9 cellular contexts compared by ENCODE assay signal in genomic region chrX:12984629-12985303, GRCh38. TPM values are rescaled to one million over a fixed set of nuclear protein-coding genes. Genes with fewer than 3 reads are reported as not detected.
DNase-seq lines count a peak whose midpoint lies in the region; ATAC-seq, FAIRE-seq and TF ChIP-seq lines count a peak whose summit lies in the region.
"Had no signal": no experiment of that assay in that cellular context is flagged by ENCODE, and none has a peak within 500 bp of the region (broad histone marks: within the 10 kb centered on the region; RNA-seq: fewer than 3 reads in every experiment).

No MANE protein-coding gene starts in this region.

- no peaks in the 10 kb centered on the region for H3K27me3 Mint-ChIP-seq in astrocyte (ENCODE audit: low read depth, unreplicated experiment)
- no peaks in the 10 kb centered on the region for H3K27me3 Mint-ChIP-seq in progenitor cell of endocrine pancreas

- no peak overlapping the region for H3K4me2 ChIP-seq in OCI-LY1 (ENCODE audit: low read length)
- H3K4me2 ChIP-seq in astrocyte (ENCODE audit: low read length), result peak overlapping the region; percentile 40

- H3K36me3 Mint-ChIP-seq in astrocyte (ENCODE audit: low read depth, unreplicated experiment) (no peaks in the 10 kb centered on the region), progenitor cell of endocrine pancreas (ENCODE audit: insufficient read depth) (peaks cover 3% of the 10 kb centered on the region)

- ATAC-seq in GM18907 (IDR thresholded peaks at IDR 0.05; ENCODE audit: unreplicated experiment) (peak; percentile 77), HG03108 (IDR thresholded peaks at IDR 0.05; ENCODE audit: unreplicated experiment) (peak; percentile 57)

- H3K27ac ChIP-seq in OCI-LY1 (ENCODE audit: low read depth, low read length, poor library complexity, severe bottlenecking) (peak overlapping the region; percentile 32), astrocyte (ENCODE audit: low read depth, low read length) (peak overlapping the region; percentile 63)

- no peaks in the 10 kb centered on the region for H3K79me2 ChIP-seq in OCI-LY1 (ENCODE audit: insufficient read depth, low read length)
- H3K79me2 ChIP-seq in astrocyte (ENCODE audit: insufficient read depth, low read length), result no peaks in the 10 kb centered on the region

- H3K4me3 ChIP-seq in AG10803 (ENCODE audit: low read length), result no peak overlapping the region
- no peak overlapping the region for H3K4me3 ChIP-seq in OCI-LY1 (ENCODE audit: low read depth, low read length, poor library complexity, severe bottlenecking)
- H3K4me3 ChIP-seq in astrocyte (ENCODE audit: insufficient read depth, low read depth, low read length), result no peak overlapping the region
- H3K4me3 ChIP-seq in BE2C (ENCODE audit: low read depth, low read length), result no peak overlapping the region

- H3K4me1 Mint-ChIP-seq in astrocyte (ENCODE audit: low read depth, unreplicated experiment) (peaks cover 25% of the 10 kb centered on the region), progenitor cell of endocrine pancreas (ENCODE audit: low read depth) (peaks cover 17% of the 10 kb centered on the region)

- H3K4me1 ChIP-seq in OCI-LY1 (ENCODE audit: insufficient read depth, low read length, severe bottlenecking) (peaks cover 37% of the 10 kb centered on the region), astrocyte (ENCODE audit: insufficient read depth, low read length) (peaks cover 19% of the 10 kb centered on the region), BE2C (no peaks in the 10 kb centered on the region)

- H4K20me1 ChIP-seq in OCI-LY1 (ENCODE audit: insufficient read depth, low read length), result no peaks in the 10 kb centered on the region
- H4K20me1 ChIP-seq in astrocyte (ENCODE audit: insufficient read depth, low read length), result no peaks in the 10 kb centered on the region

- H3K4me3 Mint-ChIP-seq in astrocyte (ENCODE audit: unreplicated experiment) (no peak overlapping the region), progenitor cell of endocrine pancreas (ENCODE audit: low read depth) (no peak overlapping the region)

- no peak for TF ChIP-seq CTCF in AG10803 (conservative IDR thresholded peaks at IDR 0.05; ENCODE audit: low read length)
- no peak for TF ChIP-seq CTCF in OCI-LY1 (IDR thresholded peaks at IDR 0.05; ENCODE audit: low read length)
- no peak for TF ChIP-seq CTCF in astrocyte (IDR thresholded peaks at IDR 0.05; ENCODE audit: insufficient read depth, low read depth, low read length)
- no peak for TF ChIP-seq CTCF in progenitor cell of endocrine pancreas (IDR thresholded peaks at IDR 0.05; ENCODE audit: unreplicated experiment)
- TF ChIP-seq CTCF in BE2C (IDR thresholded peaks at IDR 0.05; ENCODE audit: low read depth, low read length), result no peak

- H2AFZ ChIP-seq in OCI-LY1 (ENCODE audit: low read length) (no peak overlapping the region), astrocyte (ENCODE audit: low read depth, low read length) (no peak overlapping the region)

- FAIRE-seq in astrocyte (lab: Jason Lieb, UNC), result peak; percentile 76
- FAIRE-seq: endometrium had no signal

- H3K36me3 ChIP-seq in OCI-LY1 (ENCODE audit: insufficient read depth, low read length), result no peaks in the 10 kb centered on the region
- H3K36me3 ChIP-seq in astrocyte (ENCODE audit: insufficient read depth, low read length), result no peaks in the 10 kb centered on the region
- H3K36me3 ChIP-seq in BE2C, result no peaks in the 10 kb centered on the region

- H3K9ac ChIP-seq in OCI-LY1 (ENCODE audit: low read length) (no peak overlapping the region), astrocyte (ENCODE audit: low read length) (peak overlapping the region; percentile 46)

- H3K27ac Mint-ChIP-seq in astrocyte (ENCODE audit: unreplicated experiment) (peak overlapping the region; percentile 100), progenitor cell of endocrine pancreas (peak overlapping the region; percentile 90)

- DNase-seq in AG10803 (ENCODE audit: low read depth) (peak; percentile 86), astrocyte (ENCODE audit: low read depth) (peak; percentile 91), progenitor cell of endocrine pancreas (ENCODE audit: low spot score, unreplicated experiment) (no peak), NCI-H2227 treated with DMSO at 0.1 percent for 48 hours (lab: John Stamatoyannopoulos, UW) (no peak), BE2C (no peak)

- no peaks in the 10 kb centered on the region for H3K9me3 Mint-ChIP-seq in astrocyte (ENCODE audit: unreplicated experiment)
- peaks cover 29% of the 10 kb centered on the region for H3K9me3 Mint-ChIP-seq in progenitor cell of endocrine pancreas (ENCODE audit: low read depth)

- H3F3A ChIP-seq in OCI-LY1 (ENCODE audit: insufficient read depth, low read length), result no peaks in the 10 kb centered on the region

- no peaks in the 10 kb centered on the region for H3K27me3 ChIP-seq in OCI-LY1 (ENCODE audit: insufficient read depth, low read length)
- no peaks in the 10 kb centered on the region for H3K27me3 ChIP-seq in astrocyte (ENCODE audit: insufficient read depth, low read length)
- no peaks in the 10 kb centered on the region for H3K27me3 ChIP-seq in BE2C

- H3K9me3 ChIP-seq in OCI-LY1 (ENCODE audit: low read length) (no peaks in the 10 kb centered on the region), astrocyte (ENCODE audit: insufficient read depth, low read depth, low read length) (no peaks in the 10 kb centered on the region), BE2C (no peaks in the 10 kb centered on the region)

- H3K9me2 ChIP-seq in OCI-LY1 (ENCODE audit: low read depth, low read length), result no peaks in the 10 kb centered on the region

RNA-seq across cellular contexts. Expression of gene TMSB4X, which starts 9.9 kb away (rescaled TPM):
- total RNA-seq in astrocyte, result 3,722 and 4,388 TPM in 2 replicates
- 1,699 and 1,780 TPM in 2 replicates for total RNA-seq in progenitor cell of endocrine pancreas
- 656 TPM for polyA plus RNA-seq in BE2C (2012; ENCODE audit: insufficient read depth, insufficient read length, low read depth)

RNA-seq across cellular contexts. Expression of gene FAM9C, which starts 59.7 kb away (rescaled TPM):
- total RNA-seq in astrocyte, result 0.16 TPM in 1 of 2 replicates, not detected in the other
- total RNA-seq in progenitor cell of endocrine pancreas, result not detected in 2 replicates
- polyA plus RNA-seq in BE2C (2012; ENCODE audit: insufficient read depth, insufficient read length, low read depth), result not detected

Comparison
In these comparisons a context has a peak if more than half of its experiments do, and no peak if none do; other contexts are left out.
1. DNase-seq: peak in AG10803 (single experiment) and astrocyte (single experiment); none in progenitor cell of endocrine pancreas (single experiment), NCI-H2227 treated with DMSO at 0.1 percent for 48 hours (single experiment) and BE2C (single experiment).